8 cellular contexts compared by ENCODE assay signal in genomic region chr19:58455306-58455705, GRCh38.
"Had no signal": no experiment of that assay in that cellular context is flagged by ENCODE, and none has a peak within 500 bp of the region (broad histone marks: within the 10 kb centered on the region; RNA-seq: fewer than 3 reads in every experiment).

No MANE protein-coding gene starts in this region.

- H3K9me3 ChIP-seq: HAP-1 had no signal

- DNase-seq: GM23248, GOT3, H9, HCEC 1CT, HFFc6 had no signal

- H3K4me3 ChIP-seq: GM23248, GM23338, HAP-1 had no signal

- ATAC-seq: GM23338, HCT116 had no signal

- H3K27ac ChIP-seq: GM23248 had no signal

- H3K27ac Mint-ChIP-seq: GM23338, HFFc6 had no signal

- H3K9me3 Mint-ChIP-seq: H9, HFFc6 had no signal

- H3K4me3 Mint-ChIP-seq: GM23338, H9, HFFc6 had no signal
